In the genomic region with DNA sequence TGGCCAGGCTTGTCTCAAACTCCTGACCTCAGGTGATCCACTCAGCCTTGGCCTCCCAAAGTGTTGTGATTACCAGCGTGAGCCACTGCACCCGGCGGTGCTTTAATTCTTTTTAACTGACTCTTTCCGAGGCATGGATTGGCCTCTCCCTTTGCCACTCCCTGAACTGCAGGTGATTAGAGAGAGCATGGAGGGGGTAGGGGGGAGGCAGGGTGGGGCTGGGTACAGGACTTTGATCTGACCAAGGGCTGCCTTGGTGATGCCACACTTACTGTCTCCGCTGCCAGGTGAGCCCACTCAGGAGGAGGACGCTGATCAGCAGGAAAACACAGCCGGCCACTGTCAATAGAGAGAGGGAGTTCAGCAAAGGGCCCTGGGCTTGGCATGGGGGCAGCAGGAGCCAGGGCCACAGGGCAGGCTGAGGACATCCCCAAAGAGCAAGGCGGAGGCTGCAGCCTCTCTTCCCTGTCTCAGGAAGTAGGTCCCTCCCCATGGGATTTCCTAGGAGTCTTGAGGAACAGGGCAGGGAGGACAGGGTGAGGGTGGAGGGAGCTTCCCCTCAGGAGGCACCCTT, we compare ENCODE assay signal across 1 cellular context.
TF ChIP-seq lines count a peak whose summit lies in the region.

No MANE protein-coding gene starts in this region.

TF ChIP-seq in H1, 55 proteins besides CTCF, POLR2A, EP300 and RAD21:
- TF ChIP-seq ASH2L (IDR thresholded peaks at IDR 0.05; ENCODE audit: low read length) (no peak), SIRT6 (IDR thresholded peaks at IDR 0.05; ENCODE audit: low read length) (no peak), TAF1 (IDR thresholded peaks at IDR 0.05; ENCODE audit: low read depth, low read length) (no peak), CTBP2 (IDR thresholded peaks at IDR 0.05; ENCODE audit: borderline replicate concordance, insufficient read depth, insufficient read length, low read length) (no peak), KDM1A (IDR thresholded peaks at IDR 0.05; ENCODE audit: borderline replicate concordance, low read length) (no peak), JUND (IDR thresholded peaks at IDR 0.05; ENCODE audit: low read length) (no peak), CHD2 (IDR thresholded peaks at IDR 0.05; ENCODE audit: low read length) (no peak), NRF1 (IDR thresholded peaks at IDR 0.05; ENCODE audit: low read depth, low read length) (no peak), CBX5 (IDR thresholded peaks at IDR 0.05; ENCODE audit: low read depth, low read length) (no peak), POU5F1 (IDR thresholded peaks at IDR 0.05; ENCODE audit: low read depth, low read length) (no peak), SRF (IDR thresholded peaks at IDR 0.05; ENCODE audit: low read depth, low read length) (no peak), FOSL1 (IDR thresholded peaks at IDR 0.05; ENCODE audit: insufficient read depth, low read depth, low read length) (no peak), NANOG (IDR thresholded peaks at IDR 0.05; ENCODE audit: insufficient read depth, low read depth, low read length, poor library complexity, severe bottlenecking) (no peak), POLR2AphosphoS5 (IDR thresholded peaks at IDR 0.05; ENCODE audit: low read depth, low read length) (no peak), EGR1 (IDR thresholded peaks at IDR 0.05; ENCODE audit: borderline replicate concordance, low read depth, low read length) (no peak)
- TF ChIP-seq, protein P1, sequence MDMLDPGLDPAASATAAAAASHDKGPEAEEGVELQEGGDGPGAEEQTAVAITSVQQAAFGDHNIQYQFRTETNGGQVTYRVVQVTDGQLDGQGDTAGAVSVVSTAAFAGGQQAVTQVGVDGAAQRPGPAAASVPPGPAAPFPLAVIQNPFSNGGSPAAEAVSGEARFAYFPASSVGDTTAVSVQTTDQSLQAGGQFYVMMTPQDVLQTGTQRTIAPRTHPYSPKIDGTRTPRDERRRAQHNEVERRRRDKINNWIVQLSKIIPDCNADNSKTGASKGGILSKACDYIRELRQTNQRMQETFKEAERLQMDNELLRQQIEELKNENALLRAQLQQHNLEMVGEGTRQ (IDR thresholded peaks at IDR 0.05; ENCODE audit: low read length) = no peak
- TF ChIP-seq, protein P2, sequence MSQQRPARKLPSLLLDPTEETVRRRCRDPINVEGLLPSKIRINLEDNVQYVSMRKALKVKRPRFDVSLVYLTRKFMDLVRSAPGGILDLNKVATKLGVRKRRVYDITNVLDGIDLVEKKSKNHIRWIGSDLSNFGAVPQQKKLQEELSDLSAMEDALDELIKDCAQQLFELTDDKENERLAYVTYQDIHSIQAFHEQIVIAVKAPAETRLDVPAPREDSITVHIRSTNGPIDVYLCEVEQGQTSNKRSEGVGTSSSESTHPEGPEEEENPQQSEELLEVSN (IDR thresholded peaks at IDR 0.05) = no peak
- TF ChIP-seq, protein P3, sequence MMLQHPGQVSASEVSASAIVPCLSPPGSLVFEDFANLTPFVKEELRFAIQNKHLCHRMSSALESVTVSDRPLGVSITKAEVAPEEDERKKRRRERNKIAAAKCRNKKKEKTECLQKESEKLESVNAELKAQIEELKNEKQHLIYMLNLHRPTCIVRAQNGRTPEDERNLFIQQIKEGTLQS (IDR thresholded peaks at IDR 0.05; ENCODE audit: insufficient read depth, low read depth, low read length) = no peak
